ENCODE assay signal across 25 cellular contexts in the genomic region with DNA sequence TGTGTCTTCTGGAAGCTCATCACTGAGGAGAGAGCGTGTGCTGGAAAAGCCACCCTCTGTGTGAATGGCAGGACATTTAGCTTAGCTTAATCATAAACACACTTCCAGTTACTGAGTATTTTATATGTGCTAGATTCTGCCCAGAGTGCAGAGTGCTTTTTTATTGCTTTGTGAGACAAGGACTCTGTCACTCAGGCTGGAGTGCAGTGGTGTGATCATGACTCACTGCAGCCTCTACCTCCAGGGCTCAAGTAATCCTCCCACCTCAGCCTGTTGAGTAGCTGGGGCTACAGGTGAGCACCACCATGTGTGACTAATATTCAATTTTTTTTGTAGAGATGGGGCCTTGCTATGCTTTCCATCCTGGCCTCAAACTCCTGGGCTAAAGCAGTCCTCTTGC.
A peak's percentile ranks its signal among the peaks of the same experiment; 100 is the strongest.
DNase-seq lines count a peak whose midpoint lies in the region; ATAC-seq, FAIRE-seq and TF ChIP-seq lines count a peak whose summit lies in the region.
"Had no signal": no experiment of that assay in that cellular context is flagged by ENCODE, and none has a peak within 500 bp of the region (broad histone marks: within the 10 kb centered on the region; RNA-seq: fewer than 3 reads in every experiment).

No MANE protein-coding gene starts in this region.

- no peaks in the 10 kb centered on the region for H3K9me3 ChIP-seq in gastrocnemius medialis
- H3K9me3 ChIP-seq in Karpas-422 (ENCODE audit: low read length): no peaks in the 10 kb centered on the region
- H3K9me3 ChIP-seq: ovary, Peyer's patch, SJSA1, upper lobe of left lung had no signal

- H3K4me3 ChIP-seq in bronchial epithelial cell (ENCODE audit: low read depth, low read length): no peak overlapping the region
- no peak overlapping the region for H3K4me3 ChIP-seq in gastrocnemius medialis
- no peak overlapping the region for H3K4me3 ChIP-seq in Karpas-422 (ENCODE audit: low read length)
- H3K4me3 ChIP-seq: ovary, Peyer's patch, SJSA1, spleen, upper lobe of left lung had no signal

- H3K36me3 ChIP-seq in bronchial epithelial cell (ENCODE audit: control insufficient read depth, insufficient read depth, low read length) (no peaks in the 10 kb centered on the region), gastrocnemius medialis (no peaks in the 10 kb centered on the region), Karpas-422 (ENCODE audit: insufficient read depth, low read length) (no peaks in the 10 kb centered on the region)
- H3K36me3 ChIP-seq: ovary, Peyer's patch, SJSA1, spleen, upper lobe of left lung had no signal

- no peak for FAIRE-seq in bronchial epithelial cell (lab: Jason Lieb, UNC)

- DNase-seq in DMS79 (lab: John Stamatoyannopoulos, UW): peak; percentile 22
- peak; percentile 49 for DNase-seq in HK-2 (ENCODE audit: unreplicated experiment)
- DNase-seq in bronchial epithelial cell (ENCODE audit: low read depth): peak; percentile 83
- DNase-seq in left colon: no peak
- DNase-seq in gastrocnemius medialis: no peak
- DNase-seq in Karpas-422: no peak
- DNase-seq: activated CD4-positive, alpha-beta memory T cell treated with anti-CD3 and anti-CD28 coated beads, Interleukin-2, amount 10 ng/mL, durations not matched to agents 7 days and 5 days; activated CD8-positive, alpha-beta memory T cell treated with anti-CD3 and anti-CD28 coated beads, Interleukin-2, amount 50 U/mL, for 48 hours; activated naive CD4-positive, alpha-beta T cell treated with anti-CD3 and anti-CD28 coated beads, Interleukin-2, amount 10 ng/mL, durations not matched to agents 7 days and 5 days; CD8-positive, alpha-beta memory T cell; GF-D8; hypothalamus; natural killer cell; NCI-H1092 treated with DMSO at 0.1 percent for 48 hours; NCI-H187; NCI-H524 treated with DMSO at 0.1 percent for 48 hours; ovary; retina; spleen; T-cell had no signal

- H3K27ac ChIP-seq in gastrocnemius medialis (no peak overlapping the region), Karpas-422 (ENCODE audit: low read length) (no peak overlapping the region)
- H3K27ac ChIP-seq: ovary, SJSA1, spleen, upper lobe of left lung had no signal

- H3K79me2 ChIP-seq in Karpas-422 (ENCODE audit: low read length): no peaks in the 10 kb centered on the region

- in situ Hi-C loops in gastrocnemius medialis (cut with MboI; ENCODE audit: low sequenced_read_pairs in 4 of 4): no loop called here

- no peak overlapping the region for H3K9ac ChIP-seq in Karpas-422 (ENCODE audit: low read length)

- H2AFZ ChIP-seq in Karpas-422 (ENCODE audit: low read length): no peak overlapping the region

- no peaks in the 10 kb centered on the region for H3K9me2 ChIP-seq in Karpas-422 (replicated peaks; ENCODE audit: insufficient read depth, low read length)

- peak; percentile 97 for ATAC-seq in left colon
- no peak for ATAC-seq in gastrocnemius medialis
- ATAC-seq in GM18868 (IDR thresholded peaks at IDR 0.05; ENCODE audit: unreplicated experiment): no peak
- ATAC-seq in GM21737 (IDR thresholded peaks at IDR 0.05; ENCODE audit: unreplicated experiment): no peak
- ATAC-seq: natural killer cell, T-cell had no signal

- H3K4me2 ChIP-seq in Karpas-422 (ENCODE audit: low read depth, low read length, poor library complexity, severe bottlenecking): no peak overlapping the region

- TF ChIP-seq POLR2A in gastrocnemius medialis (IDR thresholded peaks at IDR 0.05): no peak

- no peaks in the 10 kb centered on the region for H4K20me1 ChIP-seq in Karpas-422 (ENCODE audit: insufficient read depth, low read depth, low read length)

- H3K4me1 ChIP-seq in gastrocnemius medialis: no peaks in the 10 kb centered on the region
- H3K4me1 ChIP-seq in Karpas-422 (ENCODE audit: low read length): no peaks in the 10 kb centered on the region
- H3K4me1 ChIP-seq: Peyer's patch, SJSA1, spleen had no signal

- intact Hi-C loops in left colon (cut with DNase I, micrococcal nuclease) (no loop called here), gastrocnemius medialis (cut with DNase I; ENCODE audit: low total_unique reads) (no loop called here)

- no peak for TF ChIP-seq CTCF in bronchial epithelial cell (IDR thresholded peaks at IDR 0.05; ENCODE audit: insufficient read depth, low read length, severe bottlenecking)
- no peak for TF ChIP-seq CTCF in gastrocnemius medialis (IDR thresholded peaks at IDR 0.05 in 4 of 5, conservative IDR thresholded peaks at IDR 0.05 in 1 of 5)

- H3K27me3 ChIP-seq in bronchial epithelial cell (ENCODE audit: control insufficient read depth, insufficient read depth, low read length) (no peaks in the 10 kb centered on the region), gastrocnemius medialis (no peaks in the 10 kb centered on the region), Karpas-422 (ENCODE audit: low read length) (no peaks in the 10 kb centered on the region)
- H3K27me3 ChIP-seq: ovary, Peyer's patch, SJSA1, upper lobe of left lung had no signal

Comparison
In these comparisons a context has a peak if more than half of its experiments do, and no peak if none do; other contexts are left out.
1. DNase-seq: peak in DMS79 (single experiment), HK-2 (single experiment) and bronchial epithelial cell (single experiment); none in left colon (0 of 2), gastrocnemius medialis (0 of 2) and Karpas-422 (single experiment).